Comparison of ENCODE assay signal across 15 cellular contexts in the genomic region with DNA sequence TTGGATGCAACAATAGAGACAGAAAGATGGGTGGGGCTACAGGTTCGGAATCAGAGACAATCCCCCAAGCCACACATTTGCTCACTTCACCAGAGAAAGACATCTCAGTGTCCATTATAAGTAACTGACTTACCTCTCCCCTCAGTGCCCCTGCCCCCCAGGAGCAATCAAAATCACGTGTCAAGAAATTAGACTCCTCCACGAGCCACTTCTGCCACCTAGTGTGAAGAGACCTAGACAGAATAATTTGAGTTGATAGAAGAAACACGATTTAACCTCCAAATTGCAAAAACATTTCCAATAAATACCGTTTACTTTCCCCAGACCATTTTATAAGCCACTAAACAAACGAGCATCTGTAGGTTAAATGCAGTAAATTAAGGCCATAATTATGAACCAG.
DNase-seq lines count a peak whose midpoint lies in the region; TF ChIP-seq lines count a peak whose summit lies in the region.
"Had no signal": no experiment of that assay in that cellular context is flagged by ENCODE, and none has a peak within 500 bp of the region (broad histone marks: within the 10 kb centered on the region; RNA-seq: fewer than 3 reads in every experiment).

No MANE protein-coding gene starts in this region.

- H3K4me3 ChIP-seq in HEK293 (ENCODE audit: low read depth, low read length) = no peak overlapping the region
- no peak overlapping the region for H3K4me3 ChIP-seq in foreskin fibroblast (ENCODE audit: low read depth in 1 of 2, low read length in 2 of 2)
- H3K4me3 ChIP-seq: tibial nerve had no signal

- in situ Hi-C loops in SK-MEL-5 (cut with HindIII; ENCODE audit: low pct_unique_long_range_greater_than_20kb, low sequenced_read_pairs) = no loop called here

- H3K9me3 ChIP-seq in HEK293 (ENCODE audit: control insufficient read depth, insufficient read depth, low read depth, low read length) = no peaks in the 10 kb centered on the region
- H3K9me3 ChIP-seq: tibial nerve had no signal

- DNase-seq in NCI-H2227 (lab: John Stamatoyannopoulos, UW; ENCODE audit: unreplicated experiment) (peak; percentile 20), NCI-H2227 treated with DMSO at 0.1 percent for 48 hours (lab: John Stamatoyannopoulos, UW) (no peak), SK-MEL-5 (ENCODE audit: low read depth, low spot score) (peak; percentile 79), foreskin fibroblast (no peak), erythroblast (lab: John Stamatoyannopoulos, UW) (no peak), SIG-M5 (lab: John Stamatoyannopoulos, UW) (no peak), GM19240 (ENCODE audit: insufficient read length, low spot score) (no peak)
- DNase-seq: activated CD4-positive, alpha-beta memory T cell treated with anti-CD3 and anti-CD28 coated beads, Interleukin-2, amount 10 ng/mL, durations not matched to agents 7 days and 5 days; AML-193; HCEC 1CT; hippocampal formation; NCI-H1930; stimulated activated CD4-positive, alpha-beta T cell treated with anti-CD3 and anti-CD28 coated beads, Interleukin-4, amount 100 ng/mL, for 4 hours had no signal

- CTCF ChIA-PET in HEK293 (lab: Yijun Ruan, JAX) = interaction anchor here (0.6 to 1.6 kb wide), 2 partner anchors 237 to 301 kb away, joined by 3 read pairs; no protein-coding TSS in a partner anchor

- no peak overlapping the region for H3K27ac ChIP-seq in HEK293 (ENCODE audit: extremely low read depth, low read depth, low read length)
- H3K27ac ChIP-seq: tibial nerve had no signal

- peak; percentile 20; the same call in 1 of the 2 replicates for TF ChIP-seq CTCF in HEK293 (tag by site-specific recombination; IDR thresholded peaks at IDR 0.05)
- TF ChIP-seq CTCF in foreskin fibroblast (IDR thresholded peaks at IDR 0.05; ENCODE audit: low read depth, low read length) = peak; percentile 2

- H3K4me1 ChIP-seq in HEK293 (ENCODE audit: control insufficient read depth, insufficient read depth, low read length) = no peaks in the 10 kb centered on the region

- H3K36me3 ChIP-seq in HEK293 (ENCODE audit: control insufficient read depth in 2 of 2, insufficient read depth in 1 of 2, low read length in 2 of 2) = no peaks in the 10 kb centered on the region
- H3K36me3 ChIP-seq: tibial nerve had no signal

- no peak for TF ChIP-seq POLR2A in erythroblast (IDR thresholded peaks at IDR 0.05; ENCODE audit: low read length)

- POLR2A ChIA-PET in HEK293 (lab: Yijun Ruan, JAX) = no interaction called here

TF ChIP-seq in HEK293, 187 proteins besides CTCF, POLR2A, EP300 and RAD21:
- TF ChIP-seq ZNF114 (tag by site-specific recombination; IDR thresholded peaks at IDR 0.05) (no peak), ZNF654 (tag by site-specific recombination; IDR thresholded peaks at IDR 0.05; ENCODE audit: low read depth) (peak; percentile 49)
TF ChIP-seq in HEK293: peak in this region for 1.

Comparison
In these comparisons a context has a peak if more than half of its experiments do, and no peak if none do; other contexts are left out.
1. DNase-seq: peak in NCI-H2227 (single experiment) and SK-MEL-5 (single experiment); none in NCI-H2227 treated with DMSO at 0.1 percent for 48 hours (single experiment), foreskin fibroblast (0 of 2), erythroblast (0 of 2), SIG-M5 (single experiment) and GM19240 (single experiment).